In genomic region chr6:17057322-17057721, GRCh38 we compare ENCODE assay signal across 24 cellular contexts. TPM values are rescaled to one million over a fixed set of nuclear protein-coding genes. Genes with fewer than 3 reads are reported as not detected.
A peak's percentile ranks its signal among the peaks of the same experiment; 100 is the strongest.
DNase-seq lines count a peak whose midpoint lies in the region; ATAC-seq and TF ChIP-seq lines count a peak whose summit lies in the region.
"Had no signal": no experiment of that assay in that cellular context is flagged by ENCODE, and none has a peak within 500 bp of the region (broad histone marks: within the 10 kb centered on the region; RNA-seq: fewer than 3 reads in every experiment).

No MANE protein-coding gene starts in this region.

- no peaks in the 10 kb centered on the region for H3K27me3 ChIP-seq in mesenchymal stem cell (ENCODE audit: control insufficient read depth in 1 of 2, insufficient read depth in 1 of 2, low read length in 2 of 2)
- H3K27me3 ChIP-seq: dorsolateral prefrontal cortex, heart right ventricle had no signal

- H3K23ac ChIP-seq in mesenchymal stem cell (ENCODE audit: low read length in 2 of 2): no peak overlapping the region

- no peak overlapping the region for H3K27ac ChIP-seq in mesenchymal stem cell (ENCODE audit: low read length, poor library complexity, severe bottlenecking)
- H3K27ac ChIP-seq: dorsolateral prefrontal cortex, heart right ventricle, WERI-Rb-1 had no signal

- H3K4ac ChIP-seq in mesenchymal stem cell (ENCODE audit: low read depth in 1 of 2, low read length in 2 of 2): no peak overlapping the region

- H3K9me3 ChIP-seq in mesenchymal stem cell (ENCODE audit: control insufficient read depth, low read length): no peaks in the 10 kb centered on the region
- H3K9me3 ChIP-seq: heart right ventricle had no signal

- H3K9ac ChIP-seq in mesenchymal stem cell (ENCODE audit: low read length): peak overlapping the region; percentile 44

- no peak overlapping the region for H4K91ac ChIP-seq in mesenchymal stem cell (ENCODE audit: low read length)

- TF ChIP-seq CTCF in epithelial cell of esophagus (IDR thresholded peaks at IDR 0.05; ENCODE audit: insufficient read depth, low read depth, low read length, missing control alignments): no peak

- H3K4me3 ChIP-seq in epithelial cell of esophagus (ENCODE audit: low read length): no peak overlapping the region
- no peak overlapping the region for H3K4me3 ChIP-seq in mesenchymal stem cell (ENCODE audit: insufficient read depth in 1 of 2, low read depth in 1 of 2, low read length in 2 of 2)
- H3K4me3 ChIP-seq: dorsolateral prefrontal cortex, heart right ventricle had no signal

- no peak overlapping the region for H2AFZ ChIP-seq in mesenchymal stem cell (ENCODE audit: low read depth, low read length)

- no peak overlapping the region for H3K4me2 ChIP-seq in mesenchymal stem cell (ENCODE audit: low read length, poor library complexity, severe bottlenecking)

- no peak overlapping the region for H2BK12ac ChIP-seq in mesenchymal stem cell (ENCODE audit: low read length in 2 of 2)

- H2BK15ac ChIP-seq in mesenchymal stem cell (ENCODE audit: low read depth, poor library complexity, severe bottlenecking): no peak overlapping the region

- peak; percentile 29 for DNase-seq in COLO829 (ENCODE audit: low spot score)
- DNase-seq in M059J (ENCODE audit: low read depth): peak; percentile 65
- DNase-seq in epithelial cell of esophagus (ENCODE audit: low read depth): peak; percentile 85
- peak; percentile 13 for DNase-seq in mesenchymal stem cell
- DNase-seq in NCI-H1105 (lab: John Stamatoyannopoulos, UW): no peak
- no peak for DNase-seq in SKM-1 (lab: John Stamatoyannopoulos, UW; ENCODE audit: unreplicated experiment)
- DNase-seq: activated CD4-positive, alpha-beta T cell treated with anti-CD3 and anti-CD28 coated beads, Interleukin-2, amount 10 ng/mL, durations not matched to agents 24 days and 14 days; activated T-cell treated with anti-CD3 and anti-CD28 coated beads, Interleukin-2, amount 50 U/mL, for 48 hours; dorsolateral prefrontal cortex; foreskin fibroblast; GOT3; heart right ventricle; KG1; left colon; NCI-H1436 treated with DMSO at 0.1 percent for 48 hours; NCI-H2107; NCI-H774; right cardiac atrium; stimulated activated CD4-positive, alpha-beta T cell treated with anti-CD3 and anti-CD28 coated beads, Interleukin-2, amount 100 ng/mL, for 48 hours; trophoblast cell; WERI-Rb-1 had no signal

- no peaks in the 10 kb centered on the region for H3K4me1 ChIP-seq in mesenchymal stem cell (ENCODE audit: control insufficient read depth, insufficient read depth, low read depth, low read length)

- H3K79me1 ChIP-seq in mesenchymal stem cell (replicated peaks; ENCODE audit: low read length, poor library complexity, severe bottlenecking): no peaks in the 10 kb centered on the region

- H3K36me3 ChIP-seq in mesenchymal stem cell (ENCODE audit: control insufficient read depth in 1 of 2, insufficient read depth in 2 of 2, low read depth in 1 of 2, low read length in 2 of 2): no peaks in the 10 kb centered on the region
- H3K36me3 ChIP-seq: heart right ventricle, WERI-Rb-1 had no signal

- H3K14ac ChIP-seq in mesenchymal stem cell (ENCODE audit: low read length in 2 of 2): no peak overlapping the region

- H2BK120ac ChIP-seq in mesenchymal stem cell (ENCODE audit: low read depth, low read length): no peak overlapping the region

- no peak overlapping the region for H2AK5ac ChIP-seq in mesenchymal stem cell (ENCODE audit: low read length, severe bottlenecking)

- no peak overlapping the region for H3K18ac ChIP-seq in mesenchymal stem cell (ENCODE audit: low read depth in 1 of 2, low read length in 2 of 2)

- H4K8ac ChIP-seq in mesenchymal stem cell (ENCODE audit: low read length): no peak overlapping the region

- no peak for ATAC-seq in HG03442 (IDR thresholded peaks at IDR 0.05; ENCODE audit: unreplicated experiment)
- ATAC-seq: heart right ventricle, left colon, right cardiac atrium, Right ventricle myocardium inferior had no signal

- no peak overlapping the region for H2BK5ac ChIP-seq in mesenchymal stem cell (ENCODE audit: low read depth, low read length, poor library complexity, severe bottlenecking)

- WGBS in mesenchymal stem cell: 31% methylated on average over 1 of the region's 2 CpGs

RNA-seq across cellular contexts. Expression of gene STMND1, which starts 44.5 kb away (rescaled TPM):
- total RNA-seq in M059J (2014; rRNA removed; shearing (Covaris generic)): not detected in 2 replicates
- polyA plus RNA-seq in mesenchymal stem cell (2013, experiment 1 of 2): not detected
- not detected for polyA plus RNA-seq in mesenchymal stem cell (2013, experiment 2 of 2)
- total RNA-seq: activated CD4-positive, alpha-beta T cell treated with anti-CD3 and anti-CD28 coated beads, Interleukin-2, amount 10 ng/mL, durations not matched to agents 24 days and 14 days; heart right ventricle; neural crest cell; right cardiac atrium; Right ventricle myocardium inferior had no signal
- polyA plus RNA-seq: heart right ventricle, right cardiac atrium had no signal

Comparison
In these comparisons a context has a peak if more than half of its experiments do, and no peak if none do; other contexts are left out.
1. DNase-seq: peak in COLO829 (single experiment), M059J (single experiment), epithelial cell of esophagus (single experiment) and mesenchymal stem cell (single experiment); none in NCI-H1105 (single experiment) and SKM-1 (single experiment).